Comparison of ENCODE assay signal across 9 cellular contexts in genomic region chr5:16455670-16456069, GRCh38. TPM values are rescaled to one million over a fixed set of nuclear protein-coding genes. Genes with fewer than 3 reads are reported as not detected.
DNase-seq lines count a peak whose midpoint lies in the region; TF ChIP-seq lines count a peak whose summit lies in the region.
"Had no signal": no experiment of that assay in that cellular context is flagged by ENCODE, and none has a peak within 500 bp of the region (broad histone marks: within the 10 kb centered on the region; RNA-seq: fewer than 3 reads in every experiment).

No MANE protein-coding gene starts in this region.

- intact Hi-C loops in left ventricle myocardium inferior (cut with micrococcal nuclease) (loop anchor here (10.0 kb wide), 1 partner anchor 291 kb away; no protein-coding TSS in a partner anchor), cardiac septum (cut with DNase I) (loop anchor here (2.0 to 10.0 kb wide), 4 partner anchors 108 to 621 kb away; no protein-coding TSS in a partner anchor)

- peaks cover 72% of the 10 kb centered on the region for H3K36me3 ChIP-seq in left ventricle myocardium inferior
- peaks cover 92% of the 10 kb centered on the region for H3K36me3 ChIP-seq in SJSA1
- peaks cover 60% of the 10 kb centered on the region for H3K36me3 ChIP-seq in right atrium auricular region
- H3K36me3 ChIP-seq in effector memory CD4-positive, alpha-beta T cell (ENCODE audit: control insufficient read depth, insufficient read depth, low read length), result peaks cover 61% of the 10 kb centered on the region

- peak overlapping the region; percentile 84 for H3K27ac ChIP-seq in left ventricle myocardium inferior (replicated peaks)
- H3K27ac ChIP-seq in SJSA1, result peak overlapping the region; percentile 16; the same call in 1 of the 2 replicates
- peak overlapping the region; percentile 36 to 62 for H3K27ac ChIP-seq in right atrium auricular region
- H3K27ac ChIP-seq in effector memory CD4-positive, alpha-beta T cell (ENCODE audit: insufficient read depth, low read length, poor library complexity, severe bottlenecking), result no peak overlapping the region
- H3K27ac ChIP-seq: SJCRH30 had no signal

- H3K9me3 ChIP-seq in left ventricle myocardium inferior (replicated peaks), result no peaks in the 10 kb centered on the region
- no peaks in the 10 kb centered on the region for H3K9me3 ChIP-seq in SJSA1 (replicated peaks)
- H3K9me3 ChIP-seq in right atrium auricular region, result no peaks in the 10 kb centered on the region
- no peaks in the 10 kb centered on the region for H3K9me3 ChIP-seq in effector memory CD4-positive, alpha-beta T cell (ENCODE audit: control insufficient read depth, low read length)
- H3K9me3 ChIP-seq: SJCRH30 had no signal

- H3K27me3 ChIP-seq in left ventricle myocardium inferior (ENCODE audit: low read depth) (no peaks in the 10 kb centered on the region), SJSA1 (replicated peaks) (no peaks in the 10 kb centered on the region), right atrium auricular region (no peaks in the 10 kb centered on the region)
- no peaks in the 10 kb centered on the region for H3K27me3 ChIP-seq in effector memory CD4-positive, alpha-beta T cell (replicated peaks; ENCODE audit: control insufficient read depth, insufficient read depth, low read length, poor library complexity, severe bottlenecking)
- H3K27me3 ChIP-seq: SJCRH30 had no signal

- H3K4me3 ChIP-seq in left ventricle myocardium inferior (no peak overlapping the region), SJSA1 (no peak overlapping the region), right atrium auricular region (no peak overlapping the region)
- H3K4me3 ChIP-seq in effector memory CD4-positive, alpha-beta T cell (ENCODE audit: insufficient read depth, low read depth, low read length, poor library complexity, severe bottlenecking), result no peak overlapping the region
- H3K4me3 ChIP-seq: SJCRH30 had no signal

- TF ChIP-seq CTCF in left ventricle myocardium inferior (IDR thresholded peaks at IDR 0.05; ENCODE audit: borderline replicate concordance), result no peak
- TF ChIP-seq CTCF in right atrium auricular region (IDR thresholded peaks at IDR 0.05), result no peak

- no peak for DNase-seq in left ventricle myocardium inferior
- no peak for DNase-seq in cardiac septum (ENCODE audit: low spot score)
- no peak for DNase-seq in SJSA1 (ENCODE audit: low read depth in 1 of 2, low spot score in 2 of 2)
- no peak for DNase-seq in right atrium auricular region (ENCODE audit: low spot score)
- DNase-seq in GM03348 (ENCODE audit: low spot score), result no peak
- DNase-seq in AG08396 (ENCODE audit: low spot score), result no peak
- no peak for DNase-seq in effector memory CD4-positive, alpha-beta T cell
- no peak for DNase-seq in stimulated activated CD4-positive, alpha-beta T cell treated with anti-CD3 and anti-CD28 coated beads, Interleukin-4, amount 100 ng/mL, for 4 hours

- H3K4me1 ChIP-seq in left ventricle myocardium inferior (peaks cover 83% of the 10 kb centered on the region), SJSA1 (replicated peaks) (peaks cover 12% of the 10 kb centered on the region), right atrium auricular region (peaks cover 0 to 50% of the 10 kb centered on the region in 2 donors)
- H3K4me1 ChIP-seq in effector memory CD4-positive, alpha-beta T cell (ENCODE audit: control insufficient read depth, insufficient read depth, low read length, poor library complexity, severe bottlenecking), result peaks cover 6% of the 10 kb centered on the region
- H3K4me1 ChIP-seq: SJCRH30 had no signal

RNA-seq across cellular contexts. Expression of gene ZNF622, which starts 9.9 kb away (rescaled TPM):
- total RNA-seq in left ventricle myocardium inferior (56.1 TPM), cardiac septum (49.0 TPM), right atrium auricular region (10 to 100 TPM; 36.7 to 54.9 TPM)
- 69.1 and 70.2 TPM in 2 replicates for total RNA-seq in SJSA1 (2014; rRNA removed; shearing (Covaris generic))
